In genomic region chr1:225454733-225455132, GRCh38 we compare ENCODE assay signal across 8 cellular contexts. TPM values are rescaled to one million over a fixed set of nuclear protein-coding genes. Genes with fewer than 3 reads are reported as not detected.
DNase-seq lines count a peak whose midpoint lies in the region; ATAC-seq and TF ChIP-seq lines count a peak whose summit lies in the region.

No MANE protein-coding gene starts in this region.

- no peak overlapping the region for H3K27ac Mint-ChIP-seq in activated CD4-positive, alpha-beta T cell treated with anti-CD3 and anti-CD28 coated beads, Interleukin-2, amount 10 ng/mL, durations not matched to agents 7 days and 5 days

- H3K36me3 ChIP-seq in ascending aorta (no peaks in the 10 kb centered on the region), muscle layer of colon (ENCODE audit: insufficient read depth, low read length) (peaks cover 8% of the 10 kb centered on the region), thoracic aorta (no peaks in the 10 kb centered on the region)

- H3K36me3 Mint-ChIP-seq in activated CD4-positive, alpha-beta T cell treated with anti-CD3 and anti-CD28 coated beads, Interleukin-2, amount 10 ng/mL, durations not matched to agents 7 days and 5 days (ENCODE audit: low read depth) = peaks cover 2% of the 10 kb centered on the region

- H3K4me3 Mint-ChIP-seq in activated CD4-positive, alpha-beta T cell treated with anti-CD3 and anti-CD28 coated beads, Interleukin-2, amount 10 ng/mL, durations not matched to agents 7 days and 5 days = no peak overlapping the region

- H3K27ac ChIP-seq in ascending aorta (no peak overlapping the region), muscle layer of colon (ENCODE audit: low read depth, low read length) (peak overlapping the region; percentile 81), thoracic aorta (no peak overlapping the region)

- H3K27me3 Mint-ChIP-seq in activated CD4-positive, alpha-beta T cell treated with anti-CD3 and anti-CD28 coated beads, Interleukin-2, amount 10 ng/mL, durations not matched to agents 7 days and 5 days = no peaks in the 10 kb centered on the region

- H3K4me3 ChIP-seq in ascending aorta = no peak overlapping the region
- no peak overlapping the region for H3K4me3 ChIP-seq in muscle layer of colon (ENCODE audit: low read depth in 1 of 2, low read length in 2 of 2)
- no peak overlapping the region for H3K4me3 ChIP-seq in thoracic aorta

- H3K9me3 ChIP-seq in ascending aorta = no peaks in the 10 kb centered on the region
- H3K9me3 ChIP-seq in muscle layer of colon (ENCODE audit: low read length) = no peaks in the 10 kb centered on the region
- H3K9me3 ChIP-seq in thoracic aorta = no peaks in the 10 kb centered on the region

- CTCF ChIA-PET in activated CD4-positive, alpha-beta T cell treated with anti-CD3 and anti-CD28 coated beads, Interleukin-2, amount 10 ng/mL, durations not matched to agents 7 days and 5 days (lab: Charles Lee) = interaction anchor here (0.6 to 3.8 kb wide), 4 partner anchors 9 to 642 kb away, joined by 3 to 24 read pairs (median 4); no protein-coding TSS in a partner anchor

- peaks cover 40% of the 10 kb centered on the region for H3K4me1 Mint-ChIP-seq in activated CD4-positive, alpha-beta T cell treated with anti-CD3 and anti-CD28 coated beads, Interleukin-2, amount 10 ng/mL, durations not matched to agents 7 days and 5 days

- intact Hi-C loops in ascending aorta (cut with DNase I) = no loop called here

- H3K27me3 ChIP-seq in ascending aorta (no peaks in the 10 kb centered on the region), muscle layer of colon (ENCODE audit: control insufficient read depth in 1 of 2, insufficient read depth in 2 of 2, low read length in 2 of 2) (no peaks in the 10 kb centered on the region), thoracic aorta (replicated peaks; ENCODE audit: insufficient read depth) (no peaks in the 10 kb centered on the region)

- H3K9ac ChIP-seq in muscle layer of colon (ENCODE audit: low read length) = peak overlapping the region; percentile 16

- peak; percentile 61 to 81 for DNase-seq in activated CD4-positive, alpha-beta T cell treated with anti-CD3 and anti-CD28 coated beads for 24 hours (ENCODE audit: low read depth in 2 of 2)
- DNase-seq in activated CD4-positive, alpha-beta T cell treated with anti-CD3 and anti-CD28 coated beads, Interleukin-2, amount 10 ng/mL, durations not matched to agents 7 days and 5 days = no peak
- DNase-seq in RKO (ENCODE audit: low spot score) (peak; percentile 77), ascending aorta (ENCODE audit: low spot score in 2 of 2) (peak; percentile 63 to 80), thoracic aorta (ENCODE audit: low spot score) (peak; percentile 51), KG1 (lab: John Stamatoyannopoulos, UW) (no peak)

- H3K9me3 Mint-ChIP-seq in activated CD4-positive, alpha-beta T cell treated with anti-CD3 and anti-CD28 coated beads, Interleukin-2, amount 10 ng/mL, durations not matched to agents 7 days and 5 days = no peaks in the 10 kb centered on the region

- POLR2A ChIA-PET in activated CD4-positive, alpha-beta T cell treated with anti-CD3 and anti-CD28 coated beads, Interleukin-2, amount 10 ng/mL, durations not matched to agents 7 days and 5 days (lab: Charles Lee) = interaction anchor here (0.7 kb wide), 1 partner anchor 13 kb away, joined by 3 read pairs; no protein-coding TSS in a partner anchor

- peaks cover 2 to 5% of the 10 kb centered on the region in 2 donors for H3K4me1 ChIP-seq in ascending aorta
- H3K4me1 ChIP-seq in muscle layer of colon (ENCODE audit: insufficient read depth, low read length) = peaks cover 63% of the 10 kb centered on the region
- peaks cover 2 to 14% of the 10 kb centered on the region in 2 donors for H3K4me1 ChIP-seq in thoracic aorta (ENCODE audit: control insufficient read depth in 1 of 2, low read depth in 2 of 2)

- peak; percentile 81 for ATAC-seq in thoracic aorta (ENCODE audit: insufficient number of reproducible peaks, low FRiP score, low read depth)
- ATAC-seq in GM19328 (IDR thresholded peaks at IDR 0.05; ENCODE audit: unreplicated experiment) = no peak

- TF ChIP-seq CTCF in ascending aorta (IDR thresholded peaks at IDR 0.05) (no peak), thoracic aorta (IDR thresholded peaks at IDR 0.05) (no peak)

RNA-seq across cellular contexts. Expression of gene LBR, which starts 26.9 kb away (rescaled TPM):
- total RNA-seq in activated CD4-positive, alpha-beta T cell treated with anti-CD3 and anti-CD28 coated beads, Interleukin-2, amount 10 ng/mL, durations not matched to agents 7 days and 5 days = 100 to 1,000 TPM; 239 to 296 TPM
- total RNA-seq in ascending aorta = 21.1 TPM
- 10 to 100 TPM; 39.1 to 51.7 TPM for total RNA-seq in thoracic aorta

Comparison
In these comparisons a context has a peak if more than half of its experiments do, and no peak if none do; other contexts are left out.
1. DNase-seq: peak in activated CD4-positive, alpha-beta T cell treated with anti-CD3 and anti-CD28 coated beads for 24 hours (2 of 2), RKO (single experiment), ascending aorta (2 of 2) and thoracic aorta (single experiment); none in activated CD4-positive, alpha-beta T cell treated with anti-CD3 and anti-CD28 coated beads, Interleukin-2, amount 10 ng/mL, durations not matched to agents 7 days and 5 days (single experiment) and KG1 (single experiment).
2. RNA of gene LBR, which starts 26.9 kb away (total RNA-seq): 239 to 296 TPM in activated CD4-positive, alpha-beta T cell treated with anti-CD3 and anti-CD28 coated beads, Interleukin-2, amount 10 ng/mL, durations not matched to agents 7 days and 5 days; 39.1 to 51.7 TPM in thoracic aorta and 21.1 TPM in ascending aorta (single experiment); every median in the first group is over 4 times any median in the second.